In the genomic region with DNA sequence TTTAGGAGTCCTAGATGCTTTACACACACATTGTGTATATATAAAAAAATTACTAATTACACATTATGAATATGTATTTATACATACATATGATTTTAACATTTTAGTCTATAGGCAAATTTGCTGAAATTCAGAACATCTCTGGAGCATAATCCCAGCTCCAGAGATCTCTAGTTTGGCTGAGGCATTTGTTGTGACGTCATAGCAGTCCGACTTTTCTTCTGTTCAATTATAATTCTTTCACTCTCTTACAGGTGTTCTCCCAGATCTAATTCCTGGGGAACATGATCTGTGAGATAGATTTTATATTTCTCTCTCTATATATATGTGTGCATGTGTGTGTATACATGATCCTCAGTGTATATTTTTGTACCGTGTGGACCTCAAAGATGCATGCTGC, we compare ENCODE assay signal across 2 cellular contexts.
TF ChIP-seq lines count a peak whose summit lies in the region.

No MANE protein-coding gene starts in this region.

TF ChIP-seq in HepG2, 621 proteins besides CTCF, POLR2A, EP300 and RAD21 (continued from another document):
- TF ChIP-seq, protein P1, sequence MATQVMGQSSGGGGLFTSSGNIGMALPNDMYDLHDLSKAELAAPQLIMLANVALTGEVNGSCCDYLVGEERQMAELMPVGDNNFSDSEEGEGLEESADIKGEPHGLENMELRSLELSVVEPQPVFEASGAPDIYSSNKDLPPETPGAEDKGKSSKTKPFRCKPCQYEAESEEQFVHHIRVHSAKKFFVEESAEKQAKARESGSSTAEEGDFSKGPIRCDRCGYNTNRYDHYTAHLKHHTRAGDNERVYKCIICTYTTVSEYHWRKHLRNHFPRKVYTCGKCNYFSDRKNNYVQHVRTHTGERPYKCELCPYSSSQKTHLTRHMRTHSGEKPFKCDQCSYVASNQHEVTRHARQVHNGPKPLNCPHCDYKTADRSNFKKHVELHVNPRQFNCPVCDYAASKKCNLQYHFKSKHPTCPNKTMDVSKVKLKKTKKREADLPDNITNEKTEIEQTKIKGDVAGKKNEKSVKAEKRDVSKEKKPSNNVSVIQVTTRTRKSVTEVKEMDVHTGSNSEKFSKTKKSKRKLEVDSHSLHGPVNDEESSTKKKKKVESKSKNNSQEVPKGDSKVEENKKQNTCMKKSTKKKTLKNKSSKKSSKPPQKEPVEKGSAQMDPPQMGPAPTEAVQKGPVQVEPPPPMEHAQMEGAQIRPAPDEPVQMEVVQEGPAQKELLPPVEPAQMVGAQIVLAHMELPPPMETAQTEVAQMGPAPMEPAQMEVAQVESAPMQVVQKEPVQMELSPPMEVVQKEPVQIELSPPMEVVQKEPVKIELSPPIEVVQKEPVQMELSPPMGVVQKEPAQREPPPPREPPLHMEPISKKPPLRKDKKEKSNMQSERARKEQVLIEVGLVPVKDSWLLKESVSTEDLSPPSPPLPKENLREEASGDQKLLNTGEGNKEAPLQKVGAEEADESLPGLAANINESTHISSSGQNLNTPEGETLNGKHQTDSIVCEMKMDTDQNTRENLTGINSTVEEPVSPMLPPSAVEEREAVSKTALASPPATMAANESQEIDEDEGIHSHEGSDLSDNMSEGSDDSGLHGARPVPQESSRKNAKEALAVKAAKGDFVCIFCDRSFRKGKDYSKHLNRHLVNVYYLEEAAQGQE (IDR thresholded peaks at IDR 0.05; ENCODE audit: borderline replicate concordance in 1 of 2, low read depth in 1 of 2, low read length in 2 of 2) = no peak
- TF ChIP-seq ATF7 (IDR thresholded peaks at IDR 0.05) = peak; percentile 81
- TF ChIP-seq ATF7 (CRISPR knock-in tag; IDR thresholded peaks at IDR 0.05) = no peak
- no peak for TF ChIP-seq ZNF10 (CRISPR knock-in tag; IDR thresholded peaks at IDR 0.05; ENCODE audit: borderline replicate concordance, low read depth)
- TF ChIP-seq AFF4 (CRISPR knock-in tag; IDR thresholded peaks at IDR 0.05) = no peak
- TF ChIP-seq CREB1 (IDR thresholded peaks at IDR 0.05) = peak; percentile 96
- TF ChIP-seq CREB1 (CRISPR knock-in tag; IDR thresholded peaks at IDR 0.05) = no peak
- TF ChIP-seq TRIM24 (CRISPR knock-in tag; IDR thresholded peaks at IDR 0.05) = no peak
- TF ChIP-seq RAD51 (IDR thresholded peaks at IDR 0.05; ENCODE audit: borderline replicate concordance) = no peak

TF ChIP-seq in HEK293, 187 proteins besides CTCF, POLR2A, EP300 and RAD21 (continued from another document):
- TF ChIP-seq ZSCAN5A (tag by site-specific recombination; IDR thresholded peaks at IDR 0.05) = no peak
- no peak for TF ChIP-seq HOXD13 (CRISPR knock-in tag; IDR thresholded peaks at IDR 0.05; ENCODE audit: borderline replicate concordance)
